In genomic region chr6:146543940-146544661, GRCh38 we compare ENCODE assay signal across 1 cellular context.
TF ChIP-seq lines count a peak whose summit lies in the region.

No MANE protein-coding gene starts in this region.

TF ChIP-seq in HepG2, 621 proteins besides CTCF, POLR2A, EP300 and RAD21 (continued from another document and continues in another):
- TF ChIP-seq ZNF407 (CRISPR knock-in tag; IDR thresholded peaks at IDR 0.05; ENCODE audit: not compliant biosample characterization) (peak; percentile 82), ZNF317 (CRISPR knock-in tag; IDR thresholded peaks at IDR 0.05) (0 out of 2 replicates have a peak, but pooled peaks have one; percentile 31), POLR2AphosphoS5 (IDR thresholded peaks at IDR 0.05; ENCODE audit: low read depth, low read length) (peak; percentile 25; the same call in 1 of the 2 replicates), HDAC6 (IDR thresholded peaks at IDR 0.05; ENCODE audit: low read depth, low read length) (no peak), GABPA (IDR thresholded peaks at IDR 0.05; ENCODE audit: low read depth, low read length) (no peak), GABPA (CRISPR knock-in tag; IDR thresholded peaks at IDR 0.05; ENCODE audit: low read depth) (no peak), TAF15 (IDR thresholded peaks at IDR 0.05; ENCODE audit: low read depth, low read length, poor library complexity, severe bottlenecking) (peak; percentile 63), CENPX (CRISPR knock-in tag; IDR thresholded peaks at IDR 0.05) (no peak), MBNL3 (CRISPR knock-in tag; conservative IDR thresholded peaks at IDR 0.05) (no peak), NFE2L2 (IDR thresholded peaks at IDR 0.05; ENCODE audit: low read length) (no peak), AHR (CRISPR knock-in tag; IDR thresholded peaks at IDR 0.05) (peak; percentile 58; the same call in 1 of the 2 replicates), KDM4B (CRISPR knock-in tag; IDR thresholded peaks at IDR 0.05) (peak; percentile 23; the same call in 1 of the 2 replicates), ZBTB37 (CRISPR knock-in tag; IDR thresholded peaks at IDR 0.05) (no peak), KDM5A (IDR thresholded peaks at IDR 0.05; ENCODE audit: borderline replicate concordance, low read length) (no peak), ZNF720 (CRISPR knock-in tag; IDR thresholded peaks at IDR 0.05) (no peak), ZNF589 (CRISPR knock-in tag; conservative IDR thresholded peaks at IDR 0.05) (no peak), THAP9 (CRISPR knock-in tag; IDR thresholded peaks at IDR 0.05; ENCODE audit: borderline replicate concordance) (no peak), ZNF746 (CRISPR knock-in tag; IDR thresholded peaks at IDR 0.05) (no peak), SNRNP70 (IDR thresholded peaks at IDR 0.05; ENCODE audit: low read depth, low read length) (no peak), FUBP1 (CRISPR knock-in tag; IDR thresholded peaks at IDR 0.05; ENCODE audit: borderline replicate concordance) (no peak), ARNT (IDR thresholded peaks at IDR 0.05) (no peak), ZNF296 (CRISPR knock-in tag; conservative IDR thresholded peaks at IDR 0.05) (peak; percentile 57; the same call in 1 of the 2 replicates), IRF1 (CRISPR knock-in tag; IDR thresholded peaks at IDR 0.05; ENCODE audit: low read depth) (no peak), ZNF619 (CRISPR knock-in tag; IDR thresholded peaks at IDR 0.05) (no peak), SNAI1 (CRISPR knock-in tag; IDR thresholded peaks at IDR 0.05; ENCODE audit: borderline replicate concordance) (0 out of 2 replicates have a peak, but pooled peaks have one; percentile 57), ZNF639 (CRISPR knock-in tag; conservative IDR thresholded peaks at IDR 0.05) (no peak), ZMAT3 (CRISPR knock-in tag; conservative IDR thresholded peaks at IDR 0.05) (no peak; the same call in 1 of the 2 replicates), ZUFSP (CRISPR knock-in tag; IDR thresholded peaks at IDR 0.05; ENCODE audit: borderline replicate concordance) (no peak), SNAPC2 (CRISPR knock-in tag; IDR thresholded peaks at IDR 0.05) (no peak), ZNF768 (CRISPR knock-in tag; IDR thresholded peaks at IDR 0.05) (peak; percentile 51), CHD4 (IDR thresholded peaks at IDR 0.05; ENCODE audit: borderline replicate concordance, low read length) (no peak), ELF1 (CRISPR knock-in tag; IDR thresholded peaks at IDR 0.05) (peak; percentile 27; the same call in 1 of the 2 replicates), ELF4 (CRISPR knock-in tag; IDR thresholded peaks at IDR 0.05; ENCODE audit: borderline replicate concordance) (peak; percentile 83), FOSL2 (CRISPR knock-in tag; IDR thresholded peaks at IDR 0.05) (no peak; the same call in 1 of the 2 replicates), HMGXB4 (CRISPR knock-in tag; IDR thresholded peaks at IDR 0.05; ENCODE audit: borderline replicate concordance in 1 of 2, low read depth in 1 of 2) (no peak), MAFF (IDR thresholded peaks at IDR 0.05; ENCODE audit: low read depth, low read length) (no peak), HCFC1 (IDR thresholded peaks at IDR 0.05; ENCODE audit: low read depth, low read length) (no peak), ZNF713 (CRISPR knock-in tag; IDR thresholded peaks at IDR 0.05) (no peak), ZNF276 (CRISPR knock-in tag; IDR thresholded peaks at IDR 0.05; ENCODE audit: low read depth) (no peak)
